8 cellular contexts compared by ENCODE assay signal in genomic region chr17:61400058-61400785, GRCh38.
DNase-seq lines count a peak whose midpoint lies in the region; TF ChIP-seq lines count a peak whose summit lies in the region.

No MANE protein-coding gene starts in this region.

- DNase-seq in AG08396 (ENCODE audit: low spot score) (peak; percentile 71), HFF-Myc (ENCODE audit: extremely low read depth, low read depth) (no peak), brain microvascular endothelial cell (no peak), medulla oblongata (ENCODE audit: extremely low spot score) (no peak)
- no peak for DNase-seq in activated effector memory CD4-positive, alpha-beta T cell treated with Interleukin-2 at 50 U/mL for 16 hours
- no peak for DNase-seq in activated CD4-positive, CD25-positive, alpha-beta regulatory T cell (lab: John Stamatoyannopoulos, UW)
- no peak for DNase-seq in stimulated activated naive CD4-positive, alpha-beta T cell treated with Interleukin-2 at 50 U/mL for 16 hours (lab: John Stamatoyannopoulos, UW)

- H3K9ac ChIP-seq in mucosa of stomach (ENCODE audit: low read length): peak overlapping the region; percentile 62

- H3K36me3 ChIP-seq in brain microvascular endothelial cell (replicated peaks) (peaks cover 8% of the 10 kb centered on the region), mucosa of stomach (ENCODE audit: control insufficient read depth, insufficient read depth, low read length) (no peaks in the 10 kb centered on the region)

- in situ Hi-C loops in brain microvascular endothelial cell (cut with HindIII; ENCODE audit: low pct_ligation_motif_present, low sequenced_read_pairs): no loop called here

- TF ChIP-seq CTCF in HFF-Myc (IDR thresholded peaks at IDR 0.05; ENCODE audit: low read depth, low read length, missing control alignments) (no peak), brain microvascular endothelial cell (IDR thresholded peaks at IDR 0.05; ENCODE audit: low read depth, low read length, missing control alignments) (no peak)

- H3K9me3 ChIP-seq in mucosa of stomach (ENCODE audit: control insufficient read depth, low read length): no peaks in the 10 kb centered on the region

- peaks cover 58% of the 10 kb centered on the region for H3K4me1 ChIP-seq in mucosa of stomach (ENCODE audit: control insufficient read depth, insufficient read depth, low read length)

- peak overlapping the region; percentile 60 for H3K4me3 ChIP-seq in HFF-Myc (replicated peaks; ENCODE audit: low read depth, low read length)
- peak overlapping the region; percentile 84 for H3K4me3 ChIP-seq in brain microvascular endothelial cell (ENCODE audit: low read depth, low read length)
- H3K4me3 ChIP-seq in mucosa of stomach (ENCODE audit: low read length): no peak overlapping the region

- H3K27me3 ChIP-seq in brain microvascular endothelial cell (replicated peaks) (no peaks in the 10 kb centered on the region), mucosa of stomach (ENCODE audit: control insufficient read depth, insufficient read depth, low read length) (peaks cover 93% of the 10 kb centered on the region)

- peak overlapping the region; percentile 70 for H3K27ac ChIP-seq in brain microvascular endothelial cell
